ENCODE assay signal across 14 cellular contexts in the genomic region with DNA sequence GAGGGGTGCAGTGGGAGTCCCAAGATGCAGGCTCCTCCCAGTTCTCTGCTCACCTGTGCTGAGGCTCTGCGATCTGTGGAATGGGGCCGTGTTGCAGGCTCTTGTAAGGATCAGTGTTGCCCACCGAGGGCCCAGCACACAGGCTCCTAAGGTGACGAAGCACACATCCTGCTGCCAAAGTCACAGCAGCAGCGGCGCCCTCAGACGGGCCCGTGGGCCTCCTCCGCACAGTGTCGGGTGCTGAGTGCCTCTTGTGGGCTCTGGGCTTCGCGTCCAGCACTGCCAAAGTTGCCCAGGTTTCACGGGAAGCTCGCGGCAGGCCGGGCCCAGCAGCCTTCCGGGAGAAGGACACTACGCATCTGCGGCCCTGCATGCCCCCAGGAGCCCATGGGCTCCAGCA.
A peak's percentile ranks its signal among the peaks of the same experiment; 100 is the strongest.
DNase-seq lines count a peak whose midpoint lies in the region; ATAC-seq and TF ChIP-seq lines count a peak whose summit lies in the region.
"Had no signal": no experiment of that assay in that cellular context is flagged by ENCODE, and none has a peak within 500 bp of the region (broad histone marks: within the 10 kb centered on the region; RNA-seq: fewer than 3 reads in every experiment).

No MANE protein-coding gene starts in this region.

- 87 to 92% (median 90%) methylated on average over 10 to 19 of the region's 19 CpGs for WGBS in spleen, 5 donors

- TF ChIP-seq POLR2A in spleen (IDR thresholded peaks at IDR 0.05): no peak

- H3K9me3 ChIP-seq in ascending aorta (no peaks in the 10 kb centered on the region), spleen (no peaks in the 10 kb centered on the region)

- DNase-seq in activated effector memory CD4-positive, alpha-beta T cell treated with anti-CD3 and anti-CD28 coated beads, Interleukin-2, amount 50 U/mL, for 16 hours: peak; percentile 57
- no peak for DNase-seq in activated effector memory CD4-positive, alpha-beta T cell treated with Interleukin-2 at 50 U/mL for 16 hours
- DNase-seq in ascending aorta (ENCODE audit: low spot score in 2 of 2) (peak; percentile 4 to 41), mesenteric fat pad (ENCODE audit: low spot score) (peak; percentile 76), spleen (peak; percentile 71)
- DNase-seq: DMS153, NCI-H1417 treated with DMSO at 0.1 percent for 48 hours, NCI-H2029, NCI-H2171 treated with DMSO at 0.1 percent for 48 hours, NCI-H510A treated with DMSO at 0.1 percent for 48 hours had no signal

- H3K27me3 ChIP-seq in ascending aorta: no peaks in the 10 kb centered on the region
- H3K27me3 ChIP-seq in spleen (replicated peaks in 1 of 7): peaks cover 0 to 17% (median 0%) of the 10 kb centered on the region in 7 donors

- H3K36me3 ChIP-seq in ascending aorta: no peaks in the 10 kb centered on the region
- H3K36me3 ChIP-seq in spleen: no peaks in the 10 kb centered on the region

- H3K4me1 ChIP-seq in ascending aorta (no peaks in the 10 kb centered on the region), spleen (peaks cover 0 to 21% (median 6%) of the 10 kb centered on the region in 6 donors)

- H3K4me3 ChIP-seq in ascending aorta (no peak overlapping the region), spleen (no peak overlapping the region)

- ATAC-seq in HG03469 (IDR thresholded peaks at IDR 0.05; ENCODE audit: unreplicated experiment) (no peak), HG03175 (IDR thresholded peaks at IDR 0.05; ENCODE audit: unreplicated experiment) (no peak), HG03571 (IDR thresholded peaks at IDR 0.05; ENCODE audit: unreplicated experiment) (no peak)

- H3K27ac ChIP-seq in ascending aorta (no peak overlapping the region), spleen (no peak overlapping the region)
- H3K27ac ChIP-seq: C4-2B had no signal

- intact Hi-C loops in ascending aorta (cut with DNase I) (no loop called here), spleen (cut with DNase I; ENCODE audit: low total_unique reads) (loop anchor here (5.0 kb wide), 1 partner anchor 300 kb away; no protein-coding TSS in a partner anchor)

- TF ChIP-seq CTCF in ascending aorta (IDR thresholded peaks at IDR 0.05): no peak
- TF ChIP-seq CTCF in spleen (IDR thresholded peaks at IDR 0.05 in 8 of 11, conservative IDR thresholded peaks at IDR 0.05 in 3 of 11): no peak
